In genomic region chr1:231332761-231333160, GRCh38 we compare ENCODE assay signal across 21 cellular contexts. TPM values are rescaled to one million over a fixed set of nuclear protein-coding genes. Genes with fewer than 3 reads are reported as not detected.
DNase-seq lines count a peak whose midpoint lies in the region; ATAC-seq, FAIRE-seq and TF ChIP-seq lines count a peak whose summit lies in the region.
"Had no signal": no experiment of that assay in that cellular context is flagged by ENCODE, and none has a peak within 500 bp of the region (broad histone marks: within the 10 kb centered on the region; RNA-seq: fewer than 3 reads in every experiment).

No MANE protein-coding gene starts in this region.

- POLR2A ChIA-PET in HepG2 (lab: Yijun Ruan, JAX) = no interaction called here
- POLR2A ChIA-PET in PC-9 (lab: Charles Lee; ENCODE audit: unreplicated experiment) = no interaction called here

- peak overlapping the region; percentile 97 for H3K4me2 ChIP-seq in HepG2 (ENCODE audit: low read depth, low read length)
- H3K4me2 ChIP-seq in PC-9 = peak overlapping the region; percentile 99
- H3K4me2 ChIP-seq in hepatocyte = peak overlapping the region; percentile 93

- DNase-seq in HepG2 (ENCODE audit: low spot score) (no peak), right lobe of liver (no peak), PC-9 (no peak), hepatocyte (ENCODE audit: low spot score) (no peak), upper lobe of right lung (no peak), Calu3 (no peak), MV-4-11 (lab: John Stamatoyannopoulos, UW) (no peak)
- DNase-seq: activated CD4-positive, alpha-beta T cell treated with anti-CD3 and anti-CD28 coated beads, Interleukin-2, amount 50 U/mL, for 48 hours; cerebellar nuclear complex; GDM1; H7; naive thymus-derived CD4-positive, alpha-beta T cell; NCI-H748 treated with DMSO at 0.1 percent for 48 hours; retina; RPMI8226; stimulated activated CD4-positive, alpha-beta T cell treated with anti-CD3 and anti-CD28 coated beads, Interleukin-2, amount 100 ng/mL, for 24 hours; substantia nigra had no signal

- no peak overlapping the region for H3K4me3 Mint-ChIP-seq in Calu3 (ENCODE audit: low read depth, unreplicated experiment)

- H2AFZ ChIP-seq in HepG2 (ENCODE audit: low read length) = no peak overlapping the region
- no peak overlapping the region for H2AFZ ChIP-seq in PC-9
- no peak overlapping the region for H2AFZ ChIP-seq in hepatocyte

- no peaks in the 10 kb centered on the region for H3K9me3 ChIP-seq in HepG2 (ENCODE audit: low read length)
- no peaks in the 10 kb centered on the region for H3K9me3 ChIP-seq in right lobe of liver
- H3K9me3 ChIP-seq in PC-9 (ENCODE audit: insufficient read depth, low read depth) = no peaks in the 10 kb centered on the region
- H3K9me3 ChIP-seq in hepatocyte (ENCODE audit: low read depth) = no peaks in the 10 kb centered on the region
- no peaks in the 10 kb centered on the region for H3K9me3 ChIP-seq in upper lobe of right lung

- intact Hi-C loops in HepG2 (cut with micrococcal nuclease; ENCODE audit: unreplicated experiment) (no loop called here), right lobe of liver (cut with DNase I) (no loop called here), PC-9 (cut with micrococcal nuclease; ENCODE audit: unreplicated experiment) (loop anchor here (10.0 kb wide), 1 partner anchor 688 kb away; the partner anchor contains the start of gene COG2), upper lobe of right lung (cut with DNase I) (no loop called here), Calu3 (cut with micrococcal nuclease; ENCODE audit: unreplicated experiment) (no loop called here)

- H3F3A ChIP-seq in PC-9 (ENCODE audit: insufficient read depth, low read depth) = no peaks in the 10 kb centered on the region

- CTCF ChIA-PET in HepG2 (lab: Yijun Ruan, JAX; ENCODE audit: low intra/inter-chr PET ratio, low total read pairs) = no interaction called here
- CTCF ChIA-PET in PC-9 (lab: Charles Lee) = no interaction called here
- CTCF ChIA-PET in Calu3 (lab: Charles Lee) = no interaction called here

- TF ChIP-seq RAD21 in HepG2 (CRISPR knock-in tag; IDR thresholded peaks at IDR 0.05) = no peak

- H3K4me1 ChIP-seq in HepG2 (ENCODE audit: insufficient read depth, low read length) (peaks cover 28% of the 10 kb centered on the region), right lobe of liver (peaks cover 0 to 42% (median 19%) of the 10 kb centered on the region in 4 donors), PC-9 (replicated peaks; ENCODE audit: insufficient read depth) (peaks cover 44% of the 10 kb centered on the region), hepatocyte (ENCODE audit: insufficient read depth) (peaks cover 34% of the 10 kb centered on the region), upper lobe of right lung (peaks cover 40% of the 10 kb centered on the region)

- H3K9me3 Mint-ChIP-seq in Calu3 (ENCODE audit: low read depth, unreplicated experiment) = no peaks in the 10 kb centered on the region
- H3K9me3 Mint-ChIP-seq: activated T-helper 1 cell treated with anti-CD3 and anti-CD28 coated beads, Interleukin-12 subunit alpha, Interleukin-12 subunit beta, Interleukin-2, Interleukin-4 antibody, amounts not matched to agents 30 ng/mL and 10 ng/mL and 1 ng/mL, durations not matched to agents 14 hours and 24 hours and 36 hours had no signal

- TF ChIP-seq POLR2A in HepG2 (IDR thresholded peaks at IDR 0.05; ENCODE audit: insufficient read depth in 1 of 2, low read depth in 2 of 2, low read length in 2 of 2) (no peak), right lobe of liver (IDR thresholded peaks at IDR 0.05) (no peak)

- H3K36me3 Mint-ChIP-seq in Calu3 (ENCODE audit: insufficient read depth, unreplicated experiment) = peaks cover 36% of the 10 kb centered on the region

- no peak overlapping the region for H3K9ac ChIP-seq in HepG2 (ENCODE audit: insufficient read depth, low read depth, low read length)

- H3K27me3 ChIP-seq in HepG2 (ENCODE audit: control insufficient read depth in 1 of 2, insufficient read depth in 2 of 2, low read length in 2 of 2) (no peaks in the 10 kb centered on the region; a peak in 1 of 5 replicates), right lobe of liver (no peaks in the 10 kb centered on the region), PC-9 (ENCODE audit: insufficient read depth, low read depth) (no peaks in the 10 kb centered on the region), hepatocyte (no peaks in the 10 kb centered on the region), upper lobe of right lung (no peaks in the 10 kb centered on the region)

- no peak for ATAC-seq in HepG2
- ATAC-seq in right lobe of liver = no peak
- no peak for ATAC-seq in upper lobe of right lung
- ATAC-seq in HG03196 (IDR thresholded peaks at IDR 0.05; ENCODE audit: unreplicated experiment) = no peak
- ATAC-seq: naive thymus-derived CD4-positive, alpha-beta T cell had no signal

- TF ChIP-seq EP300 in HepG2 (IDR thresholded peaks at IDR 0.05; ENCODE audit: low read depth in 2 of 2, low read length in 2 of 2) (no peak), HepG2 (CRISPR knock-in tag; IDR thresholded peaks at IDR 0.05; ENCODE audit: borderline replicate concordance) (no peak)

- in situ Hi-C loops in HepG2 (cut with HindIII; ENCODE audit: extremely low pct_ligation_motif_present, low pct_unique_long_range_greater_than_20kb) = no loop called here

- 0 out of 6 replicates have a peak overlapping the region, but pooled peaks of 1 of the 3 experiments have one; percentile 23 for H3K4me3 ChIP-seq in HepG2 (replicated peaks in 1 of 3; ENCODE audit: insufficient read depth in 1 of 3, low read depth in 2 of 3, low read length in 3 of 3)
- H3K4me3 ChIP-seq in right lobe of liver = no peak overlapping the region
- peak overlapping the region; percentile 72; the same call in 1 of the 2 replicates for H3K4me3 ChIP-seq in PC-9
- H3K4me3 ChIP-seq in hepatocyte = peak overlapping the region; percentile 6
- H3K4me3 ChIP-seq in upper lobe of right lung = peak overlapping the region; percentile 98

- FAIRE-seq in HepG2 (lab: Jason Lieb, UNC) = no peak
- FAIRE-seq: frontal cortex, GM12892 had no signal

- H4K20me1 ChIP-seq in HepG2 (ENCODE audit: insufficient read depth, low read length) (peaks cover 10% of the 10 kb centered on the region; the same call in 1 of the 2 replicates), PC-9 (ENCODE audit: insufficient read depth) (peaks cover 40% of the 10 kb centered on the region), hepatocyte (ENCODE audit: insufficient read depth, poor library complexity, severe bottlenecking) (peaks cover 37% of the 10 kb centered on the region)

- WGBS in HepG2 (ENCODE audit: low lambda C conversion rate) = 93% methylated on average over 1 of the region's 1 CpG
- 100% methylated on average over 1 of the region's 1 CpG for WGBS in right lobe of liver (ENCODE audit: insufficient coverage, low coverage, low lambda C conversion rate, missing lambda C conversion rate)
- 97% methylated on average over 1 of the region's 1 CpG for WGBS in hepatocyte (ENCODE audit: low lambda C conversion rate, missing lambda C conversion rate)

- H3K27ac ChIP-seq in HepG2 (ENCODE audit: extremely low read length, insufficient read depth, low read length) (no peak overlapping the region), right lobe of liver (no peak overlapping the region), PC-9 (no peak overlapping the region), hepatocyte (no peak overlapping the region), upper lobe of right lung (no peak overlapping the region)

- TF ChIP-seq CTCF in HepG2 (CRISPR knock-in tag; IDR thresholded peaks at IDR 0.05) (no peak), right lobe of liver (IDR thresholded peaks at IDR 0.05) (no peak), PC-9 (conservative IDR thresholded peaks at IDR 0.05) (no peak), hepatocyte (IDR thresholded peaks at IDR 0.05; ENCODE audit: poor library complexity) (no peak), upper lobe of right lung (IDR thresholded peaks at IDR 0.05) (no peak), Calu3 (IDR thresholded peaks at IDR 0.05; ENCODE audit: unreplicated experiment) (no peak)

- peaks cover 53% of the 10 kb centered on the region for H3K79me2 ChIP-seq in HepG2 (ENCODE audit: insufficient read depth, low read length)
- H3K79me2 ChIP-seq in PC-9 (ENCODE audit: low read depth) = peaks cover 56% of the 10 kb centered on the region
- H3K79me2 ChIP-seq in hepatocyte = peaks cover 50% of the 10 kb centered on the region

- H3K27ac Mint-ChIP-seq in Calu3 (ENCODE audit: unreplicated experiment) = no peak overlapping the region
- H3K27ac Mint-ChIP-seq: activated T-helper 1 cell treated with anti-CD3 and anti-CD28 coated beads, Interleukin-12 subunit alpha, Interleukin-12 subunit beta, Interleukin-2, Interleukin-4 antibody, amounts not matched to agents 30 ng/mL and 10 ng/mL and 1 ng/mL, durations not matched to agents 14 hours and 24 hours and 36 hours had no signal

- H3K4me1 Mint-ChIP-seq in Calu3 (ENCODE audit: low read depth, unreplicated experiment) = peaks cover 21% of the 10 kb centered on the region

- BruUV-seq in HepG2 (replicated peaks; lab: Mats Ljungman, UMichigan) (no TSS peak), PC-9 (replicated peaks; lab: Mats Ljungman, UMichigan) (no TSS peak), Calu3 (replicated peaks; lab: Mats Ljungman, UMichigan) (no TSS peak)

- no peaks in the 10 kb centered on the region for H3K9me2 ChIP-seq in PC-9 (ENCODE audit: insufficient read depth)
- H3K9me2 ChIP-seq in hepatocyte (replicated peaks; ENCODE audit: insufficient read depth) = no peaks in the 10 kb centered on the region

- H3K36me3 ChIP-seq in HepG2 (replicated peaks in 1 of 2; ENCODE audit: control insufficient read depth in 1 of 2, insufficient read depth in 2 of 2, low read length in 2 of 2) (no peaks in the 10 kb centered on the region), right lobe of liver (no peaks in the 10 kb centered on the region), PC-9 (ENCODE audit: low read depth) (peaks cover 22% of the 10 kb centered on the region), hepatocyte (replicated peaks; ENCODE audit: insufficient read depth, low read depth) (no peaks in the 10 kb centered on the region), upper lobe of right lung (no peaks in the 10 kb centered on the region)

- no peaks in the 10 kb centered on the region for H3K27me3 Mint-ChIP-seq in Calu3 (ENCODE audit: unreplicated experiment)

RNA-seq across cellular contexts. Expression of gene EXOC8, which starts 4.9 kb away (rescaled TPM):
- total RNA-seq in HepG2 (2016; rRNA removed; fragmentation: Illumina TruSeq; extraction: Trizol) (7.9 and 12.0 TPM in 2 replicates), right lobe of liver (1 to 10 TPM; 5.7 to 7.8 (median 6.8) TPM), PC-9 (2021) (11.2 and 12.1 TPM in 2 replicates), hepatocyte (20.6 and 23.4 TPM in 2 replicates), upper lobe of right lung (19.3 TPM), Calu3 (2022) (24.5 and 26.2 TPM in 2 replicates)
- total RNA-seq in HepG2 (2016; cell fraction: cytosol; rRNA removed; fragmentation: Illumina TruSeq; extraction: Trizol; ENCODE audit: low read depth) = 0.40 and 0.71 TPM in 2 replicates
- total RNA-seq in HepG2 (2016; cell fraction: insoluble cytoplasmic fraction; rRNA removed; fragmentation: Illumina TruSeq; extraction: Trizol) = 7.4 and 10.9 TPM in 2 replicates
- 2.4 and 3.3 TPM in 2 replicates for total RNA-seq in HepG2 (2016; cell fraction: membrane; rRNA removed; fragmentation: Illumina TruSeq; extraction: Trizol)
- 6.8 and 7.1 TPM in 2 replicates for total RNA-seq in HepG2 (2016; cell fraction: nucleus; rRNA removed; fragmentation: Illumina TruSeq; extraction: Trizol)
- polyA plus RNA-seq in HepG2 (2011; rRNA removed) (2.1 and 2.4 TPM in 2 replicates), hepatocyte (3.2 and 4.0 TPM in 2 replicates)
- 1.1 and 1.6 TPM in 2 replicates for polyA plus RNA-seq in HepG2 (2011; cell fraction: cytosol; rRNA removed)
- 2.8 and 3.3 TPM in 2 replicates for polyA plus RNA-seq in HepG2 (2011; cell fraction: nucleus; rRNA removed)
- polyA plus RNA-seq in HepG2 (2012) = 3.4 TPM in 2 replicates
- polyA plus RNA-seq in HepG2 (2016; cell fraction: cytosol; fragmentation: Illumina TruSeq; extraction: Trizol; ENCODE audit: low read depth) = 0.14 and 0.19 TPM in 2 replicates
- 6.1 and 6.9 TPM in 2 replicates for polyA plus RNA-seq in HepG2 (2016; cell fraction: insoluble cytoplasmic fraction; fragmentation: Illumina TruSeq; extraction: Trizol; ENCODE audit: low read depth)
- polyA plus RNA-seq in HepG2 (2016; cell fraction: membrane; fragmentation: Illumina TruSeq; extraction: Trizol; ENCODE audit: low read depth) = 0.82 and 0.91 TPM in 2 replicates
- 7.0 and 7.6 TPM in 2 replicates for polyA plus RNA-seq in HepG2 (2016; cell fraction: nucleus; fragmentation: Illumina TruSeq; extraction: Trizol; ENCODE audit: insufficient read depth, low read depth)
- 6.2 and 13.6 TPM in 2 replicates for polyA minus RNA-seq in HepG2 (2011; rRNA and poly(A)+ RNA removed; ENCODE audit: low replicate concordance)
- polyA minus RNA-seq in HepG2 (2011; cell fraction: cytosol; rRNA and poly(A)+ RNA removed) = 5.3 and 6.2 TPM in 2 replicates
- polyA minus RNA-seq in HepG2 (2011; cell fraction: nucleus; rRNA and poly(A)+ RNA removed) = 6.1 and 6.2 TPM in 2 replicates

RNA-seq across cellular contexts. Expression of gene SPRTN, which starts 5.3 kb away (rescaled TPM):
- total RNA-seq in HepG2 (2016; rRNA removed; fragmentation: Illumina TruSeq; extraction: Trizol) (15.2 and 17.7 TPM in 2 replicates), right lobe of liver (1 to 10 TPM; 3.3 to 6.4 (median 4.8) TPM), PC-9 (2021) (14.6 and 16.7 TPM in 2 replicates), hepatocyte (11.2 and 12.5 TPM in 2 replicates), upper lobe of right lung (9.6 TPM), Calu3 (2022) (17.4 and 19.7 TPM in 2 replicates)
- 1.6 and 2.0 TPM in 2 replicates for total RNA-seq in HepG2 (2016; cell fraction: cytosol; rRNA removed; fragmentation: Illumina TruSeq; extraction: Trizol; ENCODE audit: low read depth)
- total RNA-seq in HepG2 (2016; cell fraction: insoluble cytoplasmic fraction; rRNA removed; fragmentation: Illumina TruSeq; extraction: Trizol) = 15.9 and 18.4 TPM in 2 replicates
- 5.3 and 5.5 TPM in 2 replicates for total RNA-seq in HepG2 (2016; cell fraction: membrane; rRNA removed; fragmentation: Illumina TruSeq; extraction: Trizol)
- total RNA-seq in HepG2 (2016; cell fraction: nucleus; rRNA removed; fragmentation: Illumina TruSeq; extraction: Trizol) = 13.9 and 19.7 TPM in 2 replicates
- polyA plus RNA-seq in HepG2 (2011; rRNA removed) (3.9 and 4.2 TPM in 2 replicates), hepatocyte (7.5 and 12.2 TPM in 2 replicates)
- 5.3 and 5.4 TPM in 2 replicates for polyA plus RNA-seq in HepG2 (2011; cell fraction: cytosol; rRNA removed)
- 4.3 and 5.4 TPM in 2 replicates for polyA plus RNA-seq in HepG2 (2011; cell fraction: nucleus; rRNA removed)
- polyA plus RNA-seq in HepG2 (2012) = 4.0 TPM in 2 replicates
- polyA plus RNA-seq in HepG2 (2016; cell fraction: cytosol; fragmentation: Illumina TruSeq; extraction: Trizol; ENCODE audit: low read depth) = 0.49 and 0.59 TPM in 2 replicates
- 17.4 and 18.3 TPM in 2 replicates for polyA plus RNA-seq in HepG2 (2016; cell fraction: insoluble cytoplasmic fraction; fragmentation: Illumina TruSeq; extraction: Trizol; ENCODE audit: low read depth)
- polyA plus RNA-seq in HepG2 (2016; cell fraction: membrane; fragmentation: Illumina TruSeq; extraction: Trizol; ENCODE audit: low read depth) = 1.9 and 2.2 TPM in 2 replicates
- polyA plus RNA-seq in HepG2 (2016; cell fraction: nucleus; fragmentation: Illumina TruSeq; extraction: Trizol; ENCODE audit: insufficient read depth, low read depth) = 9.8 and 12.4 TPM in 2 replicates
- 8.7 and 42.7 TPM in 2 replicates for polyA minus RNA-seq in HepG2 (2011; rRNA and poly(A)+ RNA removed; ENCODE audit: low replicate concordance)
- polyA minus RNA-seq in HepG2 (2011; cell fraction: cytosol; rRNA and poly(A)+ RNA removed) = 5.3 and 9.5 TPM in 2 replicates
- 23.7 and 28.6 TPM in 2 replicates for polyA minus RNA-seq in HepG2 (2011; cell fraction: nucleus; rRNA and poly(A)+ RNA removed)

Comparison
In these comparisons a context has a peak if more than half of its experiments do, and no peak if none do; other contexts are left out.
1. H3K4me3 ChIP-seq: peak in PC-9 (single experiment), hepatocyte (single experiment) and upper lobe of right lung (single experiment); none in right lobe of liver (0 of 3).
2. Peak in every context shown above with its lines, with median percentiles within 50 percentile points of each other: H3K4me2 ChIP-seq.